ENCODE assay signal across 8 cellular contexts in the genomic region with DNA sequence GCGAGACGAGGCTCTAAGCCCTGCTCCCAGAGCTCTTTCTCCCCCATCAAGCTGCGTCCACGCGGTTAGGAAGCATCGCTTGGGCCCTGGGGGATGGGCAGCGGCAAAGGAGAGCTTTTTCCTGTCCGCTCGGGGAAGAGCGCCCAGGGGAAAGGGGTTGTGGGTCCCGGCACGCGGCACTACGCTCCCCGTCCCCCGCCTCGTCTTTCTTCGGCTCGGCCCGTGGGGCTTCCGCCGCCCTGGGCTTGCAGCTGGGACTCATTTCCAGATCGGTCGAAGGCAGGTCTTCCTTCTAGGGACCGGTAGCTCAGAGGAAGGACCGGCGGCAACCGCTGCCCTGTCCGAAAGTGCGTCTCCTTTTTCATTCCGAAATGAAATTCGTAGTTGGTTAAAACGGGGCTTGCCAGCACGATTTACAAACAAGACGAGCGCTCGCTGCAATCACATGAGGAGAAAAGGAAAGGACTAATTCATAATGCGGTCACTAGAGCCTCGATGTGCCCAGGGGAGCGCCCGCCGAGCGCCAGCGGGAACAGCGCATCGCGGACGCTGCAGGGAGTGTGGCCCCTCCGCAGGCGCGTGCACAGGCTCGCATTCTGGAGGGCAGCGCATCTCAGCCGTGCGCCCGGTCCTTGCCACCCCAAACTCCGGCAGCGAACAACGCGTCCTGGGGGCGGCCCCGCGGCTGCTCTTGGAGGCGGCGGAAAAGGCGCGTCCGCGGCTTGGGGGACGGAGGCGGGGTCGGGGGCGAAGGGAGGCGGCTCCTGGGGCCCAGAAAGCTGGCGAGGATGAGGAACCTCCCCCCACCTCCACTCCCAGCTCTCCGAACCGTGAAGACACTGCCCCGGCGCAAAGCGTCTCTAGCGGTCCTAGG. TPM values are rescaled to one million over a fixed set of nuclear protein-coding genes. Genes with fewer than 3 reads are reported as not detected.
DNase-seq lines count a peak whose midpoint lies in the region; ATAC-seq, FAIRE-seq and TF ChIP-seq lines count a peak whose summit lies in the region.

No MANE protein-coding gene starts in this region.

- H3K9ac ChIP-seq in endothelial cell of umbilical vein (replicated peaks; ENCODE audit: extremely low read depth, insufficient read depth, low read length) (peak overlapping the region; percentile 46), stomach smooth muscle (ENCODE audit: low read length in 2 of 2) (peak overlapping the region; percentile 42 to 46)

- no peaks in the 10 kb centered on the region for H3K79me2 ChIP-seq in endothelial cell of umbilical vein (ENCODE audit: control insufficient read depth, insufficient read depth, low read length)

- TF ChIP-seq CTCF in endothelial cell of umbilical vein (IDR thresholded peaks at IDR 0.05; ENCODE audit: extremely low read depth in 1 of 2, insufficient read depth in 1 of 2, low read depth in 1 of 2, low read length in 2 of 2): no peak

- POLR2A ChIA-PET in activated CD4-positive, alpha-beta memory T cell treated with anti-CD3 and anti-CD28 coated beads, Interleukin-2, amount 10 ng/mL, durations not matched to agents 7 days and 5 days (lab: Charles Lee): interaction anchor here (1.0 to 11.7 kb wide), 11 partner anchors 13 to 316 kb away, joined by 3 to 422 read pairs (median 13); a partner anchor contains a TSS
- POLR2A ChIA-PET in endothelial cell of umbilical vein (lab: Charles Lee): interaction anchor here (1.0 kb wide), 1 partner anchor 11 kb away, joined by 3 read pairs; no protein-coding TSS in a partner anchor

- CTCF ChIA-PET in activated CD4-positive, alpha-beta memory T cell treated with anti-CD3 and anti-CD28 coated beads, Interleukin-2, amount 10 ng/mL, durations not matched to agents 7 days and 5 days (lab: Charles Lee): interaction anchor here (0.6 to 3.9 kb wide), 12 partner anchors 11 to 233 kb away, joined by 3 to 14 read pairs (median 4); a partner anchor contains a TSS
- CTCF ChIA-PET in endothelial cell of umbilical vein (lab: Charles Lee): interaction anchor here (0.9 to 2.0 kb wide), 12 partner anchors 10 to 233 kb away, joined by 3 to 8 read pairs (median 4); a partner anchor contains a TSS

- intact Hi-C loops in endothelial cell of umbilical vein (cut with micrococcal nuclease): loop anchor here (2.0 kb wide), 1 partner anchor 17 kb away; a partner anchor contains a TSS

- FAIRE-seq in endothelial cell of umbilical vein (lab: Jason Lieb, UNC): peak; percentile 87

- dilution Hi-C loops in endothelial cell of umbilical vein (cut with MboI; ENCODE audit: extremely low pct_ligation_motif_present, low sequenced_read_pairs): no loop called here

- H2AFZ ChIP-seq in endothelial cell of umbilical vein (ENCODE audit: low read depth, low read length): peak overlapping the region; percentile 64

- peak overlapping the region; percentile 80 for H3K4me3 Mint-ChIP-seq in activated CD4-positive, alpha-beta memory T cell treated with anti-CD3 and anti-CD28 coated beads, Interleukin-2, amount 10 ng/mL, durations not matched to agents 7 days and 5 days
- H3K4me3 Mint-ChIP-seq in natural killer cell treated with Interleukin-12 subunit alpha and Interleukin-12 subunit beta and Interleukin-15 and Interleukin-18, amount 100 ng/mL, for 72 hours: peak overlapping the region; percentile 92

- TF ChIP-seq POLR2A in endothelial cell of umbilical vein (IDR thresholded peaks at IDR 0.05; ENCODE audit: low read depth, low read length): no peak

- H3K27me3 ChIP-seq in endothelial cell of umbilical vein (ENCODE audit: control insufficient read depth in 2 of 2, insufficient read depth in 2 of 2, low read length in 2 of 2): peaks cover 10 to 15% of the 10 kb centered on the region in 2 experiments
- H3K27me3 ChIP-seq in stomach smooth muscle (ENCODE audit: control insufficient read depth in 1 of 2, insufficient read depth in 2 of 2, low read length in 2 of 2): peaks cover 37 to 53% of the 10 kb centered on the region in 2 donors

- ATAC-seq in GM18498 (IDR thresholded peaks at IDR 0.05; ENCODE audit: unreplicated experiment) (peak; percentile 74), HG02943 (IDR thresholded peaks at IDR 0.05; ENCODE audit: low read depth, unreplicated experiment) (peak; percentile 61)
- ATAC-seq in natural killer cell treated with Interleukin-12 subunit alpha and Interleukin-12 subunit beta and Interleukin-15 and Interleukin-18, amount 100 ng/mL, for 72 hours: peak; percentile 76 to 83

- H3K4me2 ChIP-seq in endothelial cell of umbilical vein (ENCODE audit: insufficient read depth, low read length): peak overlapping the region; percentile 81

- DNase-seq in A172 (ENCODE audit: low spot score) (peak; percentile 40), NCI-H446 treated with DMSO at 0.1 percent for 48 hours (lab: John Stamatoyannopoulos, UW) (peak; percentile 45), endothelial cell of umbilical vein (ENCODE audit: low read depth, low spot score) (peak; percentile 52)
- peak; percentile 93 for DNase-seq in activated CD4-positive, alpha-beta memory T cell treated with anti-CD3 and anti-CD28 coated beads, Interleukin-2, amount 10 ng/mL, durations not matched to agents 7 days and 5 days
- DNase-seq in natural killer cell treated with Interleukin-12 subunit alpha and Interleukin-12 subunit beta and Interleukin-15 and Interleukin-18, amount 100 ng/mL, for 72 hours (ENCODE audit: low spot score): peak; percentile 89

- peaks cover 70% of the 10 kb centered on the region for H3K4me1 Mint-ChIP-seq in activated CD4-positive, alpha-beta memory T cell treated with anti-CD3 and anti-CD28 coated beads, Interleukin-2, amount 10 ng/mL, durations not matched to agents 7 days and 5 days
- peaks cover 46 to 54% of the 10 kb centered on the region in 2 donors for H3K4me1 Mint-ChIP-seq in natural killer cell treated with Interleukin-12 subunit alpha and Interleukin-12 subunit beta and Interleukin-15 and Interleukin-18, amount 100 ng/mL, for 72 hours (ENCODE audit: low read depth in 2 of 2)

- H3K4me1 ChIP-seq in endothelial cell of umbilical vein (ENCODE audit: control insufficient read depth, extremely low read depth, insufficient read depth, low read length): peaks cover 24% of the 10 kb centered on the region
- H3K4me1 ChIP-seq in stomach smooth muscle (ENCODE audit: control insufficient read depth, insufficient read depth, low read length): peaks cover 17% of the 10 kb centered on the region

- peak overlapping the region; percentile 84 for H3K27ac Mint-ChIP-seq in activated CD4-positive, alpha-beta memory T cell treated with anti-CD3 and anti-CD28 coated beads, Interleukin-2, amount 10 ng/mL, durations not matched to agents 7 days and 5 days
- H3K27ac Mint-ChIP-seq in natural killer cell treated with Interleukin-12 subunit alpha and Interleukin-12 subunit beta and Interleukin-15 and Interleukin-18, amount 100 ng/mL, for 72 hours: peak overlapping the region; percentile 68 to 83

- H4K20me1 ChIP-seq in endothelial cell of umbilical vein (replicated peaks; ENCODE audit: control insufficient read depth, extremely low read depth, insufficient read depth, low read length): no peaks in the 10 kb centered on the region

- H3K9me3 Mint-ChIP-seq in activated CD4-positive, alpha-beta memory T cell treated with anti-CD3 and anti-CD28 coated beads, Interleukin-2, amount 10 ng/mL, durations not matched to agents 7 days and 5 days: no peaks in the 10 kb centered on the region
- H3K9me3 Mint-ChIP-seq in natural killer cell treated with Interleukin-12 subunit alpha and Interleukin-12 subunit beta and Interleukin-15 and Interleukin-18, amount 100 ng/mL, for 72 hours: no peaks in the 10 kb centered on the region

- H3K36me3 ChIP-seq in endothelial cell of umbilical vein (ENCODE audit: control insufficient read depth in 2 of 2, extremely low read depth in 1 of 2, insufficient read depth in 2 of 2, low read length in 2 of 2) (no peaks in the 10 kb centered on the region), stomach smooth muscle (ENCODE audit: control insufficient read depth in 2 of 2, insufficient read depth in 2 of 2, low read length in 2 of 2) (no peaks in the 10 kb centered on the region)

- peaks cover 36% of the 10 kb centered on the region for H3K36me3 Mint-ChIP-seq in activated CD4-positive, alpha-beta memory T cell treated with anti-CD3 and anti-CD28 coated beads, Interleukin-2, amount 10 ng/mL, durations not matched to agents 7 days and 5 days (ENCODE audit: low read depth)
- H3K36me3 Mint-ChIP-seq in natural killer cell treated with Interleukin-12 subunit alpha and Interleukin-12 subunit beta and Interleukin-15 and Interleukin-18, amount 100 ng/mL, for 72 hours: peaks cover 6% of the 10 kb centered on the region

- peak overlapping the region; percentile 63 to 83 (median 79) for H3K4me3 ChIP-seq in endothelial cell of umbilical vein (replicated peaks in 1 of 3; ENCODE audit: insufficient read depth in 1 of 3, low read depth in 1 of 3, low read length in 3 of 3)
- peak overlapping the region; percentile 81 to 83 for H3K4me3 ChIP-seq in stomach smooth muscle (ENCODE audit: low read length in 2 of 2)

- BruUV-seq in endothelial cell of umbilical vein (replicated peaks; lab: Mats Ljungman, UMichigan): no TSS peak

- H3K27me3 Mint-ChIP-seq in activated CD4-positive, alpha-beta memory T cell treated with anti-CD3 and anti-CD28 coated beads, Interleukin-2, amount 10 ng/mL, durations not matched to agents 7 days and 5 days: no peaks in the 10 kb centered on the region
- no peaks in the 10 kb centered on the region for H3K27me3 Mint-ChIP-seq in natural killer cell treated with Interleukin-12 subunit alpha and Interleukin-12 subunit beta and Interleukin-15 and Interleukin-18, amount 100 ng/mL, for 72 hours

- no peak overlapping the region for H3K27ac ChIP-seq in endothelial cell of umbilical vein (ENCODE audit: insufficient read depth, low read depth, low read length)
- H3K27ac ChIP-seq in stomach smooth muscle (ENCODE audit: low read length): no peak overlapping the region

- H3K9me1 ChIP-seq in endothelial cell of umbilical vein (replicated peaks; ENCODE audit: control insufficient read depth, extremely low read depth, insufficient read depth, low read length): no peaks in the 10 kb centered on the region

- no peaks in the 10 kb centered on the region for H3K9me3 ChIP-seq in endothelial cell of umbilical vein (replicated peaks; ENCODE audit: control insufficient read depth, insufficient read depth, low read length)
- no peaks in the 10 kb centered on the region for H3K9me3 ChIP-seq in stomach smooth muscle (ENCODE audit: control insufficient read depth in 2 of 2, low read length in 2 of 2)

RNA-seq across cellular contexts. Expression of a gene that starts 3.6 kb away (rescaled TPM):
- total RNA-seq in A172 (2014; rRNA removed; shearing (Covaris generic)): not detected in 2 replicates
- 10 to 100 TPM; 43.7 to 46.3 TPM for total RNA-seq in activated CD4-positive, alpha-beta memory T cell treated with anti-CD3 and anti-CD28 coated beads, Interleukin-2, amount 10 ng/mL, durations not matched to agents 7 days and 5 days
- 4.6 and 5.8 TPM in 2 replicates for total RNA-seq in endothelial cell of umbilical vein
- 2.3 and 2.6 TPM in 2 replicates for polyA plus RNA-seq in endothelial cell of umbilical vein
- 2.0 and 2.2 TPM in 2 replicates for polyA plus RNA-seq in endothelial cell of umbilical vein (2011; cell fraction: cytosol; rRNA removed)
- polyA plus RNA-seq in endothelial cell of umbilical vein (2011; cell fraction: nucleus; rRNA removed): 1.1 and 1.4 TPM in 2 replicates
- 3.5 and 3.8 TPM in 2 replicates for polyA plus RNA-seq in endothelial cell of umbilical vein (2012)
- 2.9 and 3.6 TPM in 2 replicates for polyA minus RNA-seq in endothelial cell of umbilical vein
- polyA minus RNA-seq in endothelial cell of umbilical vein (2011; cell fraction: cytosol; rRNA and poly(A)+ RNA removed): not detected
- polyA minus RNA-seq in endothelial cell of umbilical vein (2011; cell fraction: nucleus; rRNA and poly(A)+ RNA removed): 0.43 and 0.87 TPM in 2 replicates
- total RNA-seq in natural killer cell treated with Interleukin-12 subunit alpha and Interleukin-12 subunit beta and Interleukin-15 and Interleukin-18, amount 100 ng/mL, for 72 hours: 10 to 100 TPM; 48.2 to 62.2 TPM

RNA-seq across cellular contexts. Expression of a gene that starts 14.1 kb away (rescaled TPM):
- 48.4 and 56.8 TPM in 2 replicates for total RNA-seq in A172 (2014; rRNA removed; shearing (Covaris generic))
- total RNA-seq in activated CD4-positive, alpha-beta memory T cell treated with anti-CD3 and anti-CD28 coated beads, Interleukin-2, amount 10 ng/mL, durations not matched to agents 7 days and 5 days: 10 to 100 TPM; 79.6 to 89.4 TPM
- 34.6 and 36.6 TPM in 2 replicates for total RNA-seq in endothelial cell of umbilical vein
- 20.6 and 21.9 TPM in 2 replicates for polyA plus RNA-seq in endothelial cell of umbilical vein
- polyA plus RNA-seq in endothelial cell of umbilical vein (2011; cell fraction: cytosol; rRNA removed): 27.4 and 37.7 TPM in 2 replicates
- 31.1 and 41.8 TPM in 2 replicates for polyA plus RNA-seq in endothelial cell of umbilical vein (2011; cell fraction: nucleus; rRNA removed)
- 12.1 and 20.7 TPM in 2 replicates for polyA plus RNA-seq in endothelial cell of umbilical vein (2012)
- polyA minus RNA-seq in endothelial cell of umbilical vein: 15.4 and 20.8 TPM in 2 replicates
- polyA minus RNA-seq in endothelial cell of umbilical vein (2011; cell fraction: cytosol; rRNA and poly(A)+ RNA removed): 35.0 TPM
- polyA minus RNA-seq in endothelial cell of umbilical vein (2011; cell fraction: nucleus; rRNA and poly(A)+ RNA removed): 10.6 and 18.3 TPM in 2 replicates
- total RNA-seq in natural killer cell treated with Interleukin-12 subunit alpha and Interleukin-12 subunit beta and Interleukin-15 and Interleukin-18, amount 100 ng/mL, for 72 hours: 100 to 1,000 TPM in 1 of 2 donors, 10 to 100 TPM in 1; 26.5 to 102 TPM

RNA-seq across cellular contexts. Expression of a gene that starts 16.1 kb away (rescaled TPM):
- 33.0 and 38.5 TPM in 2 replicates for total RNA-seq in A172 (2014; rRNA removed; shearing (Covaris generic))
- 100 to 1,000 TPM; 149 to 156 TPM for total RNA-seq in activated CD4-positive, alpha-beta memory T cell treated with anti-CD3 and anti-CD28 coated beads, Interleukin-2, amount 10 ng/mL, durations not matched to agents 7 days and 5 days
- 117 and 124 TPM in 2 replicates for total RNA-seq in endothelial cell of umbilical vein
- polyA plus RNA-seq in endothelial cell of umbilical vein: 142 and 155 TPM in 2 replicates
- polyA plus RNA-seq in endothelial cell of umbilical vein (2011; cell fraction: cytosol; rRNA removed): 139 and 142 TPM in 2 replicates
- polyA plus RNA-seq in endothelial cell of umbilical vein (2011; cell fraction: nucleus; rRNA removed): 301 and 322 TPM in 2 replicates
- 94.1 and 116 TPM in 2 replicates for polyA plus RNA-seq in endothelial cell of umbilical vein (2012)
- polyA minus RNA-seq in endothelial cell of umbilical vein: 296 and 312 TPM in 2 replicates
- 167 TPM for polyA minus RNA-seq in endothelial cell of umbilical vein (2011; cell fraction: cytosol; rRNA and poly(A)+ RNA removed)
- polyA minus RNA-seq in endothelial cell of umbilical vein (2011; cell fraction: nucleus; rRNA and poly(A)+ RNA removed): 108 and 136 TPM in 2 replicates
- total RNA-seq in natural killer cell treated with Interleukin-12 subunit alpha and Interleukin-12 subunit beta and Interleukin-15 and Interleukin-18, amount 100 ng/mL, for 72 hours: 100 to 1,000 TPM; 166 to 201 TPM

RNA-seq across cellular contexts. Expression of a gene that starts 55.4 kb away (rescaled TPM):
- 118 and 119 TPM in 2 replicates for total RNA-seq in A172 (2014; rRNA removed; shearing (Covaris generic))
- total RNA-seq in activated CD4-positive, alpha-beta memory T cell treated with anti-CD3 and anti-CD28 coated beads, Interleukin-2, amount 10 ng/mL, durations not matched to agents 7 days and 5 days: 10 to 100 TPM; 64.4 to 67.4 TPM
- 64.3 and 70.7 TPM in 2 replicates for total RNA-seq in endothelial cell of umbilical vein
- 119 and 120 TPM in 2 replicates for polyA plus RNA-seq in endothelial cell of umbilical vein
- polyA plus RNA-seq in endothelial cell of umbilical vein (2011; cell fraction: cytosol; rRNA removed): 107 and 108 TPM in 2 replicates
- polyA plus RNA-seq in endothelial cell of umbilical vein (2011; cell fraction: nucleus; rRNA removed): 80.9 and 83.0 TPM in 2 replicates
- 71.2 and 74.6 TPM in 2 replicates for polyA plus RNA-seq in endothelial cell of umbilical vein (2012)
- 113 TPM in 2 replicates for polyA minus RNA-seq in endothelial cell of umbilical vein
- polyA minus RNA-seq in endothelial cell of umbilical vein (2011; cell fraction: cytosol; rRNA and poly(A)+ RNA removed): 74.0 TPM
- 28.6 and 28.9 TPM in 2 replicates for polyA minus RNA-seq in endothelial cell of umbilical vein (2011; cell fraction: nucleus; rRNA and poly(A)+ RNA removed)
- total RNA-seq in natural killer cell treated with Interleukin-12 subunit alpha and Interleukin-12 subunit beta and Interleukin-15 and Interleukin-18, amount 100 ng/mL, for 72 hours: 100 to 1,000 TPM in 1 of 2 donors, 10 to 100 TPM in 1; 98.0 to 108 TPM

RNA-seq across cellular contexts. Expression of a gene that starts 55.7 kb away (rescaled TPM):
- total RNA-seq in A172 (2014; rRNA removed; shearing (Covaris generic)): 35.0 and 37.8 TPM in 2 replicates
- total RNA-seq in activated CD4-positive, alpha-beta memory T cell treated with anti-CD3 and anti-CD28 coated beads, Interleukin-2, amount 10 ng/mL, durations not matched to agents 7 days and 5 days: 10 to 100 TPM; 42.4 to 44.0 TPM
- 41.5 and 48.4 TPM in 2 replicates for total RNA-seq in endothelial cell of umbilical vein
- polyA plus RNA-seq in endothelial cell of umbilical vein: 75.7 and 94.0 TPM in 2 replicates
- 34.4 and 37.7 TPM in 2 replicates for polyA plus RNA-seq in endothelial cell of umbilical vein (2011; cell fraction: cytosol; rRNA removed)
- polyA plus RNA-seq in endothelial cell of umbilical vein (2011; cell fraction: nucleus; rRNA removed): 19.7 and 23.1 TPM in 2 replicates
- 36.8 and 38.3 TPM in 2 replicates for polyA plus RNA-seq in endothelial cell of umbilical vein (2012)
- 80.1 and 89.1 TPM in 2 replicates for polyA minus RNA-seq in endothelial cell of umbilical vein
- polyA minus RNA-seq in endothelial cell of umbilical vein (2011; cell fraction: cytosol; rRNA and poly(A)+ RNA removed): 13.4 TPM
- polyA minus RNA-seq in endothelial cell of umbilical vein (2011; cell fraction: nucleus; rRNA and poly(A)+ RNA removed): 17.0 and 20.1 TPM in 2 replicates
- 10 to 100 TPM; 41.4 to 49.4 TPM for total RNA-seq in natural killer cell treated with Interleukin-12 subunit alpha and Interleukin-12 subunit beta and Interleukin-15 and Interleukin-18, amount 100 ng/mL, for 72 hours

Comparison
In these comparisons a context has a peak if more than half of its experiments do, and no peak if none do; other contexts are left out.
1. DNase-seq: peak in every context shown above with its lines; median percentile 93 in activated CD4-positive, alpha-beta memory T cell treated with anti-CD3 and anti-CD28 coated beads, Interleukin-2, amount 10 ng/mL, durations not matched to agents 7 days and 5 days; 89 in natural killer cell treated with Interleukin-12 subunit alpha and Interleukin-12 subunit beta and Interleukin-15 and Interleukin-18, amount 100 ng/mL, for 72 hours; 52 in endothelial cell of umbilical vein; 45 in NCI-H446 treated with DMSO at 0.1 percent for 48 hours; 40 in A172.